7 cellular contexts compared by ENCODE assay signal in genomic region chr16:59410451-59410850, GRCh38.
"Had no signal": no experiment of that assay in that cellular context is flagged by ENCODE, and none has a peak within 500 bp of the region (broad histone marks: within the 10 kb centered on the region; RNA-seq: fewer than 3 reads in every experiment).

No MANE protein-coding gene starts in this region.

- DNase-seq: GM23248, GOT3, H7, HFFc6, KBM-7 had no signal

- H3K9ac ChIP-seq: GM23248 had no signal

- H3K36me3 ChIP-seq: HAP-1 had no signal

- H3K27ac ChIP-seq: GM23248, HL-60 had no signal

- H3K4me1 ChIP-seq: HAP-1 had no signal

- H3K4me3 ChIP-seq: GM23248, HAP-1 had no signal
